Comparison of ENCODE assay signal across 3 cellular contexts in the genomic region with DNA sequence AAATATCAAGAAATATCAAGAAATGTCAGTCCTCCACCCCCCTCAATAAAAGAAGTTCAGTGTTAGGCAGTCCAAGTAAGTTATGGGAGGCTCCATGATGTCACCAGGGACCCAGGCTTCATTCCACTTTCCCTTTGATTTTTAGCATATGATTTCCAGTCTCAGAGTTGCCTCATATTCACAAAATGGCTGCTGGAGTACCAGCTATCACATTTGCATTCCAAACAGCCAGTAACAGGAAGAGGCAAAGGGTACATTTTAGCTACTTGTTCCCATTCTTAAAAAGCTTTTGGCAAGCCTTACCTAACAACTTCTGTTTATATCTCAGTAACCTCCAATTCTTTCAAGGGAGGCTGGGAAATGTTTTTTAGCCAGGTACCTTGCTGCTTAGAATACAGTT.
TF ChIP-seq lines count a peak whose summit lies in the region.

No MANE protein-coding gene starts in this region.

TF ChIP-seq in WTC11, 78 proteins besides CTCF, POLR2A, EP300 and RAD21:
- TF ChIP-seq, protein P1, sequence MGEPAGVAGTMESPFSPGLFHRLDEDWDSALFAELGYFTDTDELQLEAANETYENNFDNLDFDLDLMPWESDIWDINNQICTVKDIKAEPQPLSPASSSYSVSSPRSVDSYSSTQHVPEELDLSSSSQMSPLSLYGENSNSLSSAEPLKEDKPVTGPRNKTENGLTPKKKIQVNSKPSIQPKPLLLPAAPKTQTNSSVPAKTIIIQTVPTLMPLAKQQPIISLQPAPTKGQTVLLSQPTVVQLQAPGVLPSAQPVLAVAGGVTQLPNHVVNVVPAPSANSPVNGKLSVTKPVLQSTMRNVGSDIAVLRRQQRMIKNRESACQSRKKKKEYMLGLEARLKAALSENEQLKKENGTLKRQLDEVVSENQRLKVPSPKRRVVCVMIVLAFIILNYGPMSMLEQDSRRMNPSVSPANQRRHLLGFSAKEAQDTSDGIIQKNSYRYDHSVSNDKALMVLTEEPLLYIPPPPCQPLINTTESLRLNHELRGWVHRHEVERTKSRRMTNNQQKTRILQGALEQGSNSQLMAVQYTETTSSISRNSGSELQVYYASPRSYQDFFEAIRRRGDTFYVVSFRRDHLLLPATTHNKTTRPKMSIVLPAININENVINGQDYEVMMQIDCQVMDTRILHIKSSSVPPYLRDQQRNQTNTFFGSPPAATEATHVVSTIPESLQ (CRISPR knock-in tag; IDR thresholded peaks at IDR 0.05): no peak
- TF ChIP-seq GTF2I (CRISPR knock-in tag; conservative IDR thresholded peaks at IDR 0.05): peak; percentile 87

TF ChIP-seq in K562, 482 proteins besides CTCF, POLR2A, EP300 and RAD21:
- TF ChIP-seq RBM25 (IDR thresholded peaks at IDR 0.05; ENCODE audit: low read depth, low read length, severe bottlenecking): peak; percentile 96
- TF ChIP-seq, protein P2, sequence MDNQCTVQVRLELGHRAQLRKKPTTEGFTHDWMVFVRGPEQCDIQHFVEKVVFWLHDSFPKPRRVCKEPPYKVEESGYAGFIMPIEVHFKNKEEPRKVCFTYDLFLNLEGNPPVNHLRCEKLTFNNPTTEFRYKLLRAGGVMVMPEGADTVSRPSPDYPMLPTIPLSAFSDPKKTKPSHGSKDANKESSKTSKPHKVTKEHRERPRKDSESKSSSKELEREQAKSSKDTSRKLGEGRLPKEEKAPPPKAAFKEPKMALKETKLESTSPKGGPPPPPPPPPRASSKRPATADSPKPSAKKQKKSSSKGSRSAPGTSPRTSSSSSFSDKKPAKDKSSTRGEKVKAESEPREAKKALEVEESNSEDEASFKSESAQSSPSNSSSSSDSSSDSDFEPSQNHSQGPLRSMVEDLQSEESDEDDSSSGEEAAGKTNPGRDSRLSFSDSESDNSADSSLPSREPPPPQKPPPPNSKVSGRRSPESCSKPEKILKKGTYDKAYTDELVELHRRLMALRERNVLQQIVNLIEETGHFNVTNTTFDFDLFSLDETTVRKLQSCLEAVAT (IDR thresholded peaks at IDR 0.05): no peak
- TF ChIP-seq, protein P3, sequence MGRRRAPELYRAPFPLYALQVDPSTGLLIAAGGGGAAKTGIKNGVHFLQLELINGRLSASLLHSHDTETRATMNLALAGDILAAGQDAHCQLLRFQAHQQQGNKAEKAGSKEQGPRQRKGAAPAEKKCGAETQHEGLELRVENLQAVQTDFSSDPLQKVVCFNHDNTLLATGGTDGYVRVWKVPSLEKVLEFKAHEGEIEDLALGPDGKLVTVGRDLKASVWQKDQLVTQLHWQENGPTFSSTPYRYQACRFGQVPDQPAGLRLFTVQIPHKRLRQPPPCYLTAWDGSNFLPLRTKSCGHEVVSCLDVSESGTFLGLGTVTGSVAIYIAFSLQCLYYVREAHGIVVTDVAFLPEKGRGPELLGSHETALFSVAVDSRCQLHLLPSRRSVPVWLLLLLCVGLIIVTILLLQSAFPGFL (CRISPR knock-in tag; IDR thresholded peaks at IDR 0.05): no peak
- TF ChIP-seq NFE2 (IDR thresholded peaks at IDR 0.05; ENCODE audit: low read depth): no peak
- TF ChIP-seq RBBP5 (IDR thresholded peaks at IDR 0.05; ENCODE audit: borderline replicate concordance, insufficient read depth, low read length, poor library complexity, severe bottlenecking): no peak
- 0 out of 2 replicates have a peak, but pooled peaks have one; percentile 29 for TF ChIP-seq HLTF (IDR thresholded peaks at IDR 0.05)
- TF ChIP-seq ZFPM2 (CRISPR knock-in tag; IDR thresholded peaks at IDR 0.05): no peak

TF ChIP-seq in H1, 55 proteins besides CTCF, POLR2A, EP300 and RAD21:
- no peak for TF ChIP-seq GTF2F1 (IDR thresholded peaks at IDR 0.05; ENCODE audit: borderline replicate concordance, low read depth, low read length)
- TF ChIP-seq RXRA (IDR thresholded peaks at IDR 0.05; ENCODE audit: insufficient read depth, low read depth, low read length): no peak
- TF ChIP-seq HDAC2 (IDR thresholded peaks at IDR 0.05; ENCODE audit: borderline replicate concordance in 1 of 2, low read depth in 2 of 2, low read length in 2 of 2): peak in 1 of 2 experiments; percentile 57; a peak in 1 of 4 replicates
- TF ChIP-seq KDM1A (IDR thresholded peaks at IDR 0.05; ENCODE audit: borderline replicate concordance, low read length): peak; percentile 84
